Comparison of ENCODE assay signal across 38 cellular contexts in genomic region chr2:39701137-39701536, GRCh38. TPM values are rescaled to one million over a fixed set of nuclear protein-coding genes. Genes with fewer than 3 reads are reported as not detected.
"Had no signal": no experiment of that assay in that cellular context is flagged by ENCODE, and none has a peak within 500 bp of the region (broad histone marks: within the 10 kb centered on the region; RNA-seq: fewer than 3 reads in every experiment).

No MANE protein-coding gene starts in this region.

- H3K4me1 ChIP-seq: adrenal gland, body of pancreas, breast epithelium had no signal

- H3K36me3 Mint-ChIP-seq: activated naive CD4-positive, alpha-beta T cell treated with anti-CD3 and anti-CD28 coated beads, Interleukin-2, amount 10 ng/mL, durations not matched to agents 7 days and 5 days; activated naive CD8-positive, alpha-beta T cell treated with anti-CD3 and anti-CD28 coated beads for 36 hours; activated naive CD8-positive, alpha-beta T cell treated with anti-CD3 and anti-CD28 coated beads, Interleukin-2, amount 10 ng/mL, durations not matched to agents 7 days and 5 days had no signal

- H3K9me3 ChIP-seq: body of pancreas had no signal

- DNase-seq: activated effector memory CD4-positive, alpha-beta T cell treated with anti-CD3 and anti-CD28 coated beads, Interleukin-2, amount 50 U/mL, for 16 hours; activated effector memory CD4-positive, alpha-beta T cell treated with Interleukin-2 at 50 U/mL for 16 hours; activated gamma-delta T cell; activated naive CD4-positive, alpha-beta T cell; activated naive CD4-positive, alpha-beta T cell treated with anti-CD3 and anti-CD28 coated beads for 36 hours; activated naive CD4-positive, alpha-beta T cell treated with anti-CD3 and anti-CD28 coated beads, Interleukin-2, amount 10 ng/mL, durations not matched to agents 7 days and 5 days; activated naive CD4-positive, alpha-beta T cell treated with anti-CD3 and anti-CD28 coated beads, Interleukin-2, amount 50 U/mL, for 16 hours; activated naive CD4-positive, alpha-beta T cell treated with Interleukin-2 at 50 U/mL for 16 hours; activated naive CD8-positive, alpha-beta T cell treated with anti-CD3 and anti-CD28 coated beads for 36 hours; activated naive CD8-positive, alpha-beta T cell treated with anti-CD3 and anti-CD28 coated beads, Interleukin-2, amount 10 ng/mL, durations not matched to agents 7 days and 5 days; activated naive CD8-positive, alpha-beta T cell treated with anti-CD3 and anti-CD28 coated beads, Interleukin-2, amount 50 U/mL, for 24 hours; activated T-cell treated with anti-CD3 and anti-CD28 coated beads, Interleukin-2, amount 50 U/mL, for 1 hour; activated T-cell treated with anti-CD3 and anti-CD28 coated beads, Interleukin-2, amount 50 U/mL, for 24 hours; activated T-cell treated with anti-CD3 and anti-CD28 coated beads, Interleukin-2, amount 50 U/mL, for 4 hours; activated T-cell treated with anti-CD3 and anti-CD28 coated beads, Interleukin-2, amount 50 U/mL, for 48 hours; activated T-cell treated with anti-CD3 and anti-CD28 coated beads, Interleukin-2, amount 50 U/mL, for 72 hours; adrenal gland; amniotic stem cell; amygdala; anterior cingulate cortex; aorta; body of pancreas; brain microvascular endothelial cell; caudate nucleus; central memory CD4-positive, alpha-beta T cell; cerebellar nuclear complex had no signal

- H3K4me1 Mint-ChIP-seq: activated naive CD4-positive, alpha-beta T cell treated with anti-CD3 and anti-CD28 coated beads, Interleukin-2, amount 10 ng/mL, durations not matched to agents 7 days and 5 days; activated naive CD4-positive, alpha-beta T cell treated with anti-CD3 and anti-CD28 coated beads, Interleukin-2, amount 50 U/mL, for 24 hours; activated naive CD8-positive, alpha-beta T cell treated with anti-CD3 and anti-CD28 coated beads for 36 hours; activated naive CD8-positive, alpha-beta T cell treated with anti-CD3 and anti-CD28 coated beads, Interleukin-2, amount 10 ng/mL, durations not matched to agents 7 days and 5 days; activated naive CD8-positive, alpha-beta T cell treated with anti-CD3 and anti-CD28 coated beads, Interleukin-2, amount 50 U/mL, for 24 hours; activated T-helper 17 cell treated with anti-CD3 and anti-CD28 coated beads, Interleukin-2, amount 50 U/mL, for 72 hours; central memory CD8-positive, alpha-beta T cell had no signal

- H3K4me3 Mint-ChIP-seq: activated naive CD4-positive, alpha-beta T cell treated with anti-CD3 and anti-CD28 coated beads for 36 hours; activated naive CD4-positive, alpha-beta T cell treated with anti-CD3 and anti-CD28 coated beads, Interleukin-2, amount 10 ng/mL, durations not matched to agents 7 days and 5 days; activated naive CD4-positive, alpha-beta T cell treated with anti-CD3 and anti-CD28 coated beads, Interleukin-2, amount 50 U/mL, for 24 hours; activated naive CD8-positive, alpha-beta T cell; activated naive CD8-positive, alpha-beta T cell treated with anti-CD3 and anti-CD28 coated beads for 36 hours; activated naive CD8-positive, alpha-beta T cell treated with anti-CD3 and anti-CD28 coated beads, Interleukin-2, amount 10 ng/mL, durations not matched to agents 7 days and 5 days; activated naive CD8-positive, alpha-beta T cell treated with anti-CD3 and anti-CD28 coated beads, Interleukin-2, amount 50 U/mL, for 24 hours; activated T-cell treated with anti-CD3 and anti-CD28 coated beads, Interleukin-2, amount 50 U/mL, for 24 hours; activated T-cell treated with anti-CD3 and anti-CD28 coated beads, Interleukin-2, amount 50 U/mL, for 4 hours; activated T-cell treated with anti-CD3 and anti-CD28 coated beads, Interleukin-2, amount 50 U/mL, for 72 hours; activated T-helper 1 cell treated with anti-CD3 and anti-CD28 coated beads, Interleukin-12 subunit alpha, Interleukin-12 subunit beta, Interleukin-2, Interleukin-4 antibody, amounts not matched to agents 30 ng/mL and 10 ng/mL and 1 ng/mL, durations not matched to agents 14 hours and 24 hours and 36 hours; activated T-helper 17 cell treated with anti-CD3 and anti-CD28 coated beads, Interleukin-2, amount 50 U/mL, for 72 hours; brain; central memory CD8-positive, alpha-beta T cell had no signal

- H3K27me3 Mint-ChIP-seq: activated naive CD8-positive, alpha-beta T cell treated with anti-CD3 and anti-CD28 coated beads for 36 hours; brain had no signal

- FAIRE-seq: astrocyte, bronchial epithelial cell had no signal

- H3K4me3 ChIP-seq: adrenal gland, ascending aorta, body of pancreas, breast epithelium, cardiac muscle cell had no signal

- H3K36me3 ChIP-seq: adrenal gland, ascending aorta, brain microvascular endothelial cell, breast epithelium, cardiac muscle cell had no signal

- H3K27ac Mint-ChIP-seq: activated naive CD4-positive, alpha-beta T cell treated with anti-CD3 and anti-CD28 coated beads for 36 hours; activated naive CD4-positive, alpha-beta T cell treated with anti-CD3 and anti-CD28 coated beads, Interleukin-2, amount 10 ng/mL, durations not matched to agents 7 days and 5 days; activated naive CD4-positive, alpha-beta T cell treated with anti-CD3 and anti-CD28 coated beads, Interleukin-2, amount 50 U/mL, for 24 hours; activated naive CD4-positive, alpha-beta T cell treated with anti-CD3 and anti-CD28 coated beads, Interleukin-2, amount 50 U/mL, for 72 hours; activated naive CD8-positive, alpha-beta T cell; activated naive CD8-positive, alpha-beta T cell treated with anti-CD3 and anti-CD28 coated beads for 36 hours; activated naive CD8-positive, alpha-beta T cell treated with anti-CD3 and anti-CD28 coated beads, Interleukin-2, amount 10 ng/mL, durations not matched to agents 7 days and 5 days; activated naive CD8-positive, alpha-beta T cell treated with anti-CD3 and anti-CD28 coated beads, Interleukin-2, amount 50 U/mL, for 24 hours; activated T-cell treated with anti-CD3 and anti-CD28 coated beads, Interleukin-2, amount 50 U/mL, for 24 hours; activated T-cell treated with anti-CD3 and anti-CD28 coated beads, Interleukin-2, amount 50 U/mL, for 72 hours; activated T-helper 1 cell treated with anti-CD3 and anti-CD28 coated beads, Interleukin-12 subunit alpha, Interleukin-12 subunit beta, Interleukin-2, Interleukin-4 antibody, amounts not matched to agents 30 ng/mL and 10 ng/mL and 1 ng/mL, durations not matched to agents 14 hours and 24 hours and 36 hours; activated T-helper 17 cell treated with anti-CD3 and anti-CD28 coated beads, Interleukin-2, amount 50 U/mL, for 72 hours; brain had no signal

- H3K27ac ChIP-seq: adrenal gland, ascending aorta, body of pancreas, brain microvascular endothelial cell, breast epithelium, cardiac muscle cell had no signal

RNA-seq across cellular contexts. Expression of gene TMEM178A, which starts 35.4 kb away (rescaled TPM):
- total RNA-seq: activated T-cell treated with anti-CD3 and anti-CD28 coated beads, Interleukin-2, amount 50 U/mL, for 4 hours; activated T-helper 1 cell treated with anti-CD3 and anti-CD28 coated beads, Interleukin-12 subunit alpha, Interleukin-12 subunit beta, Interleukin-2, Interleukin-4 antibody, amounts not matched to agents 30 ng/mL and 10 ng/mL and 1 ng/mL, durations not matched to agents 14 hours and 24 hours and 36 hours had no signal
